ENCODE assay signal across 2 cellular contexts in the genomic region with DNA sequence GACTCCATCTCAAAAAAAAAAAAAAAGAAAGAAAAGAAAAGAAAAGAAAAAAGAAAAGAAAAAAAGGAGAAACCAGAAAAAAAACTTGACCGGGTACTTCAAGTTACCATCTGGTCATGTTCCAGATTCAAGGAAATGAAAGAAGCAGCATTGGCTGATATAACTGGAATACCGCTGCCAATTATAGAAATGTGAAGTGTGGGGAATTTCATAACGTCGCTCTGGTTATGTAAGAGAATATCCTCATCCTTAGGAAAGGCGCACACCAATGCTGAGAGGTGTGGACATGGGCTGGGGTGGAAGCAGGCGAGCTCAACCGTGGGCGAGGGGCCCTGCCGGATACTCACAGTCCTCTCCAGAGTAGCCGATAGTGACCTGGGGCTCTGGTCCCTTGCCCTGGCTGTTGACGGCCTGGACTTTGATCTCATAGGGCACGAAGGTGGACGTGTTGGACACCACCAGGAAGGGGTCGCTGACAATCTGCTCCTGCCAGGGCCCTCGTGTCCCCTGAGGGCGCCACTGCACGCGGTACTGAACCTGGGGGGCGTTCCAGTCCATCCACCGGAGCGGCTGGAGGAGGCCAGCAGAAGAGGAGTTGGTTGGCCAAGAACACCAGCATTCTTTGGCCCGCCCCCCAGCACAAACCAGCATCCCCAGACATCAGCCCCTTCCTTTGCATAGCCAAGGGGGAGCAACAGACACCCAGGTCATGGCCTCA.
TF ChIP-seq lines count a peak whose summit lies in the region.

No MANE protein-coding gene starts in this region.

TF ChIP-seq in HepG2, 621 proteins besides CTCF, POLR2A, EP300 and RAD21:
- TF ChIP-seq, protein P1, sequence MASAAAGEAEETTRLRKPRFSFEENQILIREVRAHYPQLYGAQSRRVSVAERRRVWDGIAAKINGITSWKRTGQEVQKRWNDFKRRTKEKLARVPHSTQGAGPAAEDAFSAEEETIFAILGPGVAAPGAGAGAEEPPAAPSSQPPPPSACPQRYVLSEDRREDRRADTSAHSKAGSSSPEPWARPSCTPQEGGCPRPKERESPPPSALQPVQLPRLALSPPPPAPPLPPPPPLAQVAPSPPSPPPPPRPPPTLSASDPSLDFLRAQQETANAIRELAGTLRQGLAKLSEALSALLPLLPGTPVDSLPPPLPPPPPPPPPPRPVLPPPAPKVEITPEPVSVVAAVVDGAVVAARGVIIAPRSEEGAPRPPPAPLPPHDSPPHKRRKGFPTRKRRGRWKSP (CRISPR knock-in tag; IDR thresholded peaks at IDR 0.05): no peak
- TF ChIP-seq, protein P2, sequence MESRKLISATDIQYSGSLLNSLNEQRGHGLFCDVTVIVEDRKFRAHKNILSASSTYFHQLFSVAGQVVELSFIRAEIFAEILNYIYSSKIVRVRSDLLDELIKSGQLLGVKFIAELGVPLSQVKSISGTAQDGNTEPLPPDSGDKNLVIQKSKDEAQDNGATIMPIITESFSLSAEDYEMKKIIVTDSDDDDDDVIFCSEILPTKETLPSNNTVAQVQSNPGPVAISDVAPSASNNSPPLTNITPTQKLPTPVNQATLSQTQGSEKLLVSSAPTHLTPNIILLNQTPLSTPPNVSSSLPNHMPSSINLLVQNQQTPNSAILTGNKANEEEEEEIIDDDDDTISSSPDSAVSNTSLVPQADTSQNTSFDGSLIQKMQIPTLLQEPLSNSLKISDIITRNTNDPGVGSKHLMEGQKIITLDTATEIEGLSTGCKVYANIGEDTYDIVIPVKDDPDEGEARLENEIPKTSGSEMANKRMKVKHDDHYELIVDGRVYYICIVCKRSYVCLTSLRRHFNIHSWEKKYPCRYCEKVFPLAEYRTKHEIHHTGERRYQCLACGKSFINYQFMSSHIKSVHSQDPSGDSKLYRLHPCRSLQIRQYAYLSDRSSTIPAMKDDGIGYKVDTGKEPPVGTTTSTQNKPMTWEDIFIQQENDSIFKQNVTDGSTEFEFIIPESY (CRISPR knock-in tag; IDR thresholded peaks at IDR 0.05): 0 out of 2 replicates have a peak, but pooled peaks have one; percentile 50

TF ChIP-seq in WTC11, 78 proteins besides CTCF, POLR2A, EP300 and RAD21:
- TF ChIP-seq, protein P3, sequence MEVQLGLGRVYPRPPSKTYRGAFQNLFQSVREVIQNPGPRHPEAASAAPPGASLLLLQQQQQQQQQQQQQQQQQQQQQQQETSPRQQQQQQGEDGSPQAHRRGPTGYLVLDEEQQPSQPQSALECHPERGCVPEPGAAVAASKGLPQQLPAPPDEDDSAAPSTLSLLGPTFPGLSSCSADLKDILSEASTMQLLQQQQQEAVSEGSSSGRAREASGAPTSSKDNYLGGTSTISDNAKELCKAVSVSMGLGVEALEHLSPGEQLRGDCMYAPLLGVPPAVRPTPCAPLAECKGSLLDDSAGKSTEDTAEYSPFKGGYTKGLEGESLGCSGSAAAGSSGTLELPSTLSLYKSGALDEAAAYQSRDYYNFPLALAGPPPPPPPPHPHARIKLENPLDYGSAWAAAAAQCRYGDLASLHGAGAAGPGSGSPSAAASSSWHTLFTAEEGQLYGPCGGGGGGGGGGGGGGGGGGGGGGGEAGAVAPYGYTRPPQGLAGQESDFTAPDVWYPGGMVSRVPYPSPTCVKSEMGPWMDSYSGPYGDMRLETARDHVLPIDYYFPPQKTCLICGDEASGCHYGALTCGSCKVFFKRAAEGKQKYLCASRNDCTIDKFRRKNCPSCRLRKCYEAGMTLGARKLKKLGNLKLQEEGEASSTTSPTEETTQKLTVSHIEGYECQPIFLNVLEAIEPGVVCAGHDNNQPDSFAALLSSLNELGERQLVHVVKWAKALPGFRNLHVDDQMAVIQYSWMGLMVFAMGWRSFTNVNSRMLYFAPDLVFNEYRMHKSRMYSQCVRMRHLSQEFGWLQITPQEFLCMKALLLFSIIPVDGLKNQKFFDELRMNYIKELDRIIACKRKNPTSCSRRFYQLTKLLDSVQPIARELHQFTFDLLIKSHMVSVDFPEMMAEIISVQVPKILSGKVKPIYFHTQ (CRISPR knock-in tag; IDR thresholded peaks at IDR 0.05): no peak
TF ChIP-seq in WTC11: peak in this region for 0.
